ENCODE assay signal across 15 cellular contexts in genomic region chr3:126621627-126622345, GRCh38. TPM values are rescaled to one million over a fixed set of nuclear protein-coding genes. Genes with fewer than 3 reads are reported as not detected.
DNase-seq lines count a peak whose midpoint lies in the region; ATAC-seq and TF ChIP-seq lines count a peak whose summit lies in the region.
"Had no signal": no experiment of that assay in that cellular context is flagged by ENCODE, and none has a peak within 500 bp of the region (broad histone marks: within the 10 kb centered on the region; RNA-seq: fewer than 3 reads in every experiment).

No MANE protein-coding gene starts in this region.

- no TSS peak for BruUV-seq in MCF 10A (replicated peaks; lab: Mats Ljungman, UMichigan)

- no peaks in the 10 kb centered on the region for H3K36me3 ChIP-seq in breast epithelium
- no peaks in the 10 kb centered on the region for H3K36me3 ChIP-seq in left ventricle myocardium inferior

- H3K9me3 Mint-ChIP-seq in MCF 10A (ENCODE audit: unreplicated experiment) = no peaks in the 10 kb centered on the region
- H3K9me3 Mint-ChIP-seq in T-helper 2 cell treated with Interferon-gamma antibody and Interleukin-4, amounts not matched to agents 5 μg/mL and 100 μg/mL, for 36 hours = no peaks in the 10 kb centered on the region

- CTCF ChIA-PET in MCF 10A (lab: Yijun Ruan, JAX) = interaction anchor here (0.6 to 1.6 kb wide), 3 partner anchors 98 to 339 kb away, joined by 3 read pairs; no protein-coding TSS in a partner anchor

- H3K4me1 ChIP-seq in breast epithelium (no peaks in the 10 kb centered on the region), left ventricle myocardium inferior (peaks cover 18% of the 10 kb centered on the region)

- POLR2A ChIA-PET in MCF 10A (lab: Yijun Ruan, JAX) = interaction anchor here (1.0 to 1.3 kb wide), 3 partner anchors 8 to 20 kb away, joined by 3 read pairs; no protein-coding TSS in a partner anchor

- no peak overlapping the region for H3K4me3 ChIP-seq in breast epithelium
- no peak overlapping the region for H3K4me3 ChIP-seq in foreskin fibroblast (ENCODE audit: low read depth in 1 of 2, low read length in 2 of 2)
- no peak overlapping the region for H3K4me3 ChIP-seq in left ventricle myocardium inferior
- H3K4me3 ChIP-seq: lung had no signal

- H3K36me3 Mint-ChIP-seq in MCF 10A (ENCODE audit: insufficient read depth, unreplicated experiment) = peaks cover 23% of the 10 kb centered on the region
- H3K36me3 Mint-ChIP-seq in T-helper 2 cell treated with Interferon-gamma antibody and Interleukin-4, amounts not matched to agents 5 μg/mL and 100 μg/mL, for 36 hours (ENCODE audit: low read depth) = no peaks in the 10 kb centered on the region

- H3K27ac ChIP-seq in breast epithelium = no peak overlapping the region
- H3K27ac ChIP-seq in left ventricle myocardium inferior (replicated peaks) = no peak overlapping the region
- H3K27ac ChIP-seq: 22Rv1 had no signal

- H3K27me3 ChIP-seq in breast epithelium = no peaks in the 10 kb centered on the region
- no peaks in the 10 kb centered on the region for H3K27me3 ChIP-seq in left ventricle myocardium inferior (ENCODE audit: low read depth)

- H3K4me3 Mint-ChIP-seq in MCF 10A (ENCODE audit: unreplicated experiment) = no peak overlapping the region
- no peak overlapping the region for H3K4me3 Mint-ChIP-seq in T-helper 2 cell treated with Interferon-gamma antibody and Interleukin-4, amounts not matched to agents 5 μg/mL and 100 μg/mL, for 36 hours
- H3K4me3 Mint-ChIP-seq: activated CD8-positive, alpha-beta T cell treated with anti-CD3 and anti-CD28 coated beads, Interleukin-2, amount 10 ng/mL, durations not matched to agents 7 days and 5 days had no signal

- H3K9me3 ChIP-seq in breast epithelium = no peaks in the 10 kb centered on the region
- no peaks in the 10 kb centered on the region for H3K9me3 ChIP-seq in left ventricle myocardium inferior (replicated peaks)

- intact Hi-C loops in MCF 10A (cut with micrococcal nuclease) = no loop called here
- intact Hi-C loops in breast epithelium (cut with DNase I; ENCODE audit: low total_unique reads) = no loop called here
- intact Hi-C loops in left ventricle myocardium inferior (cut with micrococcal nuclease) = no loop called here

- TF ChIP-seq POLR2A in breast epithelium (IDR thresholded peaks at IDR 0.05) = no peak

- no peak for ATAC-seq in GM21390 (IDR thresholded peaks at IDR 0.05; ENCODE audit: unreplicated experiment)
- ATAC-seq in GM18861 (IDR thresholded peaks at IDR 0.05; ENCODE audit: unreplicated experiment) = no peak
- ATAC-seq: activated CD8-positive, alpha-beta T cell treated with anti-CD3 and anti-CD28 coated beads, Interleukin-2, amount 10 ng/mL, durations not matched to agents 7 days and 5 days; HepG2 had no signal

- TF ChIP-seq CTCF in MCF 10A (IDR thresholded peaks at IDR 0.05; ENCODE audit: unreplicated experiment) = no peak
- TF ChIP-seq CTCF in breast epithelium (IDR thresholded peaks at IDR 0.05) = no peak
- TF ChIP-seq CTCF in foreskin fibroblast (IDR thresholded peaks at IDR 0.05; ENCODE audit: low read depth, low read length) = no peak
- TF ChIP-seq CTCF in left ventricle myocardium inferior (IDR thresholded peaks at IDR 0.05; ENCODE audit: borderline replicate concordance) = no peak

- DNase-seq in MCF 10A (ENCODE audit: unreplicated experiment) (peak; percentile 2), breast epithelium (ENCODE audit: low spot score in 2 of 2) (no peak), amniotic stem cell (lab: John Stamatoyannopoulos, UW) (peak; percentile 19), foreskin fibroblast (peak; percentile 54 to 73), left ventricle myocardium inferior (no peak)
- no peak for DNase-seq in T-helper 2 cell treated with Interferon-gamma antibody and Interleukin-4, amounts not matched to agents 5 μg/mL and 100 μg/mL, for 36 hours (ENCODE audit: low spot score)
- DNase-seq: activated CD8-positive, alpha-beta T cell treated with anti-CD3 and anti-CD28 coated beads, Interleukin-2, amount 10 ng/mL, durations not matched to agents 7 days and 5 days; activated effector memory CD4-positive, alpha-beta T cell treated with Interleukin-2 at 50 U/mL for 16 hours; NCI-H1417; small intestine had no signal

- H3K27me3 Mint-ChIP-seq in MCF 10A (ENCODE audit: insufficient read depth, unreplicated experiment) = no peaks in the 10 kb centered on the region
- H3K27me3 Mint-ChIP-seq in T-helper 2 cell treated with Interferon-gamma antibody and Interleukin-4, amounts not matched to agents 5 μg/mL and 100 μg/mL, for 36 hours (ENCODE audit: low read depth) = no peaks in the 10 kb centered on the region

- peaks cover 41% of the 10 kb centered on the region for H3K4me1 Mint-ChIP-seq in MCF 10A (ENCODE audit: insufficient read depth, unreplicated experiment)
- peaks cover 2% of the 10 kb centered on the region for H3K4me1 Mint-ChIP-seq in T-helper 2 cell treated with Interferon-gamma antibody and Interleukin-4, amounts not matched to agents 5 μg/mL and 100 μg/mL, for 36 hours (ENCODE audit: low read depth)

- H3K27ac Mint-ChIP-seq in MCF 10A (ENCODE audit: low read depth, unreplicated experiment) = no peak overlapping the region
- no peak overlapping the region for H3K27ac Mint-ChIP-seq in T-helper 2 cell treated with Interferon-gamma antibody and Interleukin-4, amounts not matched to agents 5 μg/mL and 100 μg/mL, for 36 hours
- H3K27ac Mint-ChIP-seq: activated CD8-positive, alpha-beta T cell treated with anti-CD3 and anti-CD28 coated beads, Interleukin-2, amount 10 ng/mL, durations not matched to agents 7 days and 5 days had no signal

RNA-seq across cellular contexts. Expression of gene TXNRD3, which starts 33.1 kb away (rescaled TPM):
- total RNA-seq in MCF 10A (2022) = 10.0 and 12.9 TPM in 2 replicates
- 10 to 100 TPM; 11.8 to 19.3 (median 16.4) TPM for total RNA-seq in breast epithelium
- total RNA-seq in left ventricle myocardium inferior = 4.1 TPM

Comparison
In these comparisons a context has a peak if more than half of its experiments do, and no peak if none do; other contexts are left out.
1. DNase-seq: peak in MCF 10A (single experiment), amniotic stem cell (single experiment) and foreskin fibroblast (2 of 2); none in breast epithelium (0 of 2), left ventricle myocardium inferior (single experiment) and T-helper 2 cell treated with Interferon-gamma antibody and Interleukin-4, amounts not matched to agents 5 μg/mL and 100 μg/mL, for 36 hours (single experiment).